ENCODE assay signal across 8 cellular contexts in genomic region chr6:107064579-107065065, GRCh38. TPM values are rescaled to one million over a fixed set of nuclear protein-coding genes. Genes with fewer than 3 reads are reported as not detected.
DNase-seq lines count a peak whose midpoint lies in the region; ATAC-seq and TF ChIP-seq lines count a peak whose summit lies in the region.

No MANE protein-coding gene starts in this region.

- peaks cover 9 to 43% (median 27%) of the 10 kb centered on the region in 3 experiments; a peak in 6 of 7 replicates for H3K36me3 Mint-ChIP-seq in H9 (ENCODE audit: insufficient read depth in 1 of 3, low read depth in 3 of 3)
- H3K36me3 Mint-ChIP-seq in osteocyte (ENCODE audit: unreplicated experiment): peaks cover 2% of the 10 kb centered on the region

- no peak overlapping the region for H3K4me3 ChIP-seq in AG10803 (ENCODE audit: low read length)

- H4K91ac ChIP-seq in H9 (ENCODE audit: insufficient read length, low read depth, low read length): no peak overlapping the region

- TF ChIP-seq CTCF in AG10803 (conservative IDR thresholded peaks at IDR 0.05; ENCODE audit: low read length) (no peak), H9 (conservative IDR thresholded peaks at IDR 0.05) (no peak), osteocyte (IDR thresholded peaks at IDR 0.05) (no peak)

- H3K23ac ChIP-seq in H9 (ENCODE audit: insufficient read length, low read depth, low read length): no peak overlapping the region

- WGBS in H9 (ENCODE audit: extremely low coverage, insufficient read length, low lambda C conversion rate): no CpG with 5 or more reads among the region's 6 CpGs

- no peaks in the 10 kb centered on the region for H3K9me3 ChIP-seq in H9 (ENCODE audit: control insufficient read depth, low read depth, low read length)

- H3K56ac ChIP-seq in H9 (ENCODE audit: insufficient read length, low read depth, low read length): no peak overlapping the region

- no peaks in the 10 kb centered on the region for H4K20me1 ChIP-seq in H9 (ENCODE audit: control insufficient read depth, insufficient read depth, insufficient read length)

- H2BK12ac ChIP-seq in H9 (ENCODE audit: insufficient read length, low read depth, low read length): no peak overlapping the region

- no peaks in the 10 kb centered on the region for H3K27me3 ChIP-seq in H9 (ENCODE audit: insufficient read depth, low read length)

- peaks cover 59 to 65% of the 10 kb centered on the region in 2 experiments for H3K4me1 Mint-ChIP-seq in H9
- peaks cover 8% of the 10 kb centered on the region for H3K4me1 Mint-ChIP-seq in osteocyte (ENCODE audit: unreplicated experiment)

- no peaks in the 10 kb centered on the region for H3K79me1 ChIP-seq in H9 (ENCODE audit: insufficient read depth, low read depth, low read length, poor library complexity, severe bottlenecking)

- no peaks in the 10 kb centered on the region for H3K23me2 ChIP-seq in H9 (ENCODE audit: insufficient read length, low read depth, low read length, poor library complexity, severe bottlenecking)

- H3K9me3 Mint-ChIP-seq in H9 (no peaks in the 10 kb centered on the region), osteocyte (ENCODE audit: unreplicated experiment) (no peaks in the 10 kb centered on the region)

- no peak overlapping the region for H2AK5ac ChIP-seq in H9 (ENCODE audit: insufficient read length, low read length)

- no peak overlapping the region for H2BK120ac ChIP-seq in H9 (ENCODE audit: low read depth, low read length, poor library complexity, severe bottlenecking)

- H3K27me3 Mint-ChIP-seq in H9 (ENCODE audit: low read depth) (no peaks in the 10 kb centered on the region), osteocyte (ENCODE audit: unreplicated experiment) (no peaks in the 10 kb centered on the region)

- H2BK5ac ChIP-seq in H9 (ENCODE audit: insufficient read length, low read length): no peak overlapping the region

- no peak overlapping the region for H3K9ac ChIP-seq in H9 (ENCODE audit: extremely low read depth, insufficient read length, low read length)

- no peak overlapping the region for H3T11ph ChIP-seq in H9 (ENCODE audit: low read length)

- no peak overlapping the region for H4K8ac ChIP-seq in H9 (replicated peaks; ENCODE audit: insufficient read length, low read depth, low read length)

- H3K4me2 ChIP-seq in H9 (ENCODE audit: insufficient read depth, insufficient read length, low read length): no peak overlapping the region

- DNase-seq in AG10803 (ENCODE audit: low read depth): peak; percentile 72
- no peak for DNase-seq in H9
- DNase-seq in SW480 (ENCODE audit: low spot score): peak; percentile 56
- peak; percentile 62 for DNase-seq in hepatic stellate cell (ENCODE audit: low spot score)
- no peak for DNase-seq in NCI-H748 treated with DMSO at 0.1 percent for 48 hours (lab: John Stamatoyannopoulos, UW)
- DNase-seq in osteocyte (ENCODE audit: extremely low spot score, unreplicated experiment): no peak
- DNase-seq in midbrain (lab: John Stamatoyannopoulos, UW): no peak

- no peaks in the 10 kb centered on the region for H3K79me2 ChIP-seq in H9 (ENCODE audit: insufficient read depth, low read length)

- no peak overlapping the region for H3K14ac ChIP-seq in H9 (ENCODE audit: insufficient read depth, low read length)

- H3K18ac ChIP-seq in H9 (ENCODE audit: insufficient read length, low read depth, low read length): no peak overlapping the region

- H3K27ac ChIP-seq in H9 (ENCODE audit: insufficient read length, low read depth, low read length): no peak overlapping the region

- peak overlapping the region in 2 of 3 experiments; percentile 26 to 36; a peak in 3 of 7 replicates for H3K27ac Mint-ChIP-seq in H9
- H3K27ac Mint-ChIP-seq in osteocyte (ENCODE audit: unreplicated experiment): no peak overlapping the region

- H3K4me1 ChIP-seq in H9 (ENCODE audit: insufficient read depth, low read length): peaks cover 3% of the 10 kb centered on the region; the same call in 1 of the 2 replicates

- H2AFZ ChIP-seq in H9 (ENCODE audit: low read length): no peak overlapping the region

- H3K4ac ChIP-seq in H9 (ENCODE audit: low read depth, low read length): no peak overlapping the region

- H2BK20ac ChIP-seq in H9 (ENCODE audit: low read depth, low read length, poor library complexity, severe bottlenecking): no peak overlapping the region

- no peak for ATAC-seq in HG03521 (IDR thresholded peaks at IDR 0.05; ENCODE audit: unreplicated experiment)

- no peak overlapping the region for H4K5ac ChIP-seq in H9 (ENCODE audit: insufficient read length, low read depth, low read length)

- H3K4me3 Mint-ChIP-seq in H9: no peak overlapping the region
- H3K4me3 Mint-ChIP-seq in osteocyte (ENCODE audit: unreplicated experiment): no peak overlapping the region

- H2BK15ac ChIP-seq in H9 (ENCODE audit: low read depth, low read length): no peak overlapping the region

RNA-seq across cellular contexts. Expression of gene MTRES1, which starts 36.6 kb away (rescaled TPM):
- total RNA-seq in H9 (2021): 12.4 and 14.8 TPM in 2 replicates
- total RNA-seq in osteocyte: 19.1 and 19.7 TPM in 2 replicates

RNA-seq across cellular contexts. Expression of gene BEND3, which starts 50.7 kb away (rescaled TPM):
- 70.2 and 72.1 TPM in 2 replicates for total RNA-seq in H9 (2021)
- total RNA-seq in osteocyte: 4.4 and 4.5 TPM in 2 replicates

Comparison
In these comparisons a context has a peak if more than half of its experiments do, and no peak if none do; other contexts are left out.
1. DNase-seq: peak in AG10803 (single experiment), SW480 (single experiment) and hepatic stellate cell (single experiment); none in H9 (single experiment), NCI-H748 treated with DMSO at 0.1 percent for 48 hours (single experiment), osteocyte (single experiment) and midbrain (single experiment).
2. RNA of gene BEND3, which starts 50.7 kb away (total RNA-seq): 70.2 to 72.1 TPM in H9; 4.4 to 4.5 TPM in osteocyte; every median in the first group is over 10 times any median in the second.